In the genomic region with DNA sequence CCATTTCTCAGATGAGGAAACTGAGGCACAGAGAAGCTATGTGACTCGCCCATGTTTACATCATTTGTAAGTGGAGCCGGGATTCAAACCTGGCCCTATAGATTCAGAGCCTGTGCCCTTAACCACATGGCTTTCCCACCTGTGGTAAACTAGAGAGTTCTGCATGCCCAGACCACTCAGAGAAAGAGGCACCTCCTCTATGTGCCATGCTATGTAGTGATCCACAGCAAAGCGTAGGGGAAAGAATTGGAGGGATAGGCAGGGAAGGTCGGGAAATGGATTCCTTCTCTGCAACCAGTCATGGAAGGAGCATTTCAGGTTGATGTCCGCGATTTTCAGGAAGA, we compare ENCODE assay signal across 9 cellular contexts. TPM values are rescaled to one million over a fixed set of nuclear protein-coding genes. Genes with fewer than 3 reads are reported as not detected.
DNase-seq lines count a peak whose midpoint lies in the region; ATAC-seq and TF ChIP-seq lines count a peak whose summit lies in the region.
"Had no signal": no experiment of that assay in that cellular context is flagged by ENCODE, and none has a peak within 500 bp of the region (broad histone marks: within the 10 kb centered on the region; RNA-seq: fewer than 3 reads in every experiment).

No MANE protein-coding gene starts in this region.

- CTCF ChIA-PET in mammary epithelial cell (lab: Charles Lee; ENCODE audit: low non-redundant PET) = no interaction called here

- no TSS peak for BruUV-seq in mammary epithelial cell (replicated peaks; lab: Mats Ljungman, UMichigan)

- no peak for DNase-seq in mammary epithelial cell
- DNase-seq in posterior vena cava (ENCODE audit: low spot score) = no peak
- no peak for DNase-seq in pons (ENCODE audit: low spot score)
- DNase-seq in activated CD8-positive, alpha-beta memory T cell treated with anti-CD3 and anti-CD28 coated beads for 24 hours = no peak

- intact Hi-C loops in mammary epithelial cell (cut with micrococcal nuclease) = loop anchor here (1.0 to 5.0 kb wide), 6 partner anchors 217 to 782 kb away; no protein-coding TSS in a partner anchor
- intact Hi-C loops in posterior vena cava (cut with DNase I) = loop anchor here in 1 of 2 donors (5.0 kb wide), 1 partner anchor 518 kb away; a partner anchor contains a TSS

- 74% methylated on average over 3 of the region's 6 CpGs for WGBS in mammary epithelial cell (ENCODE audit: low coverage, missing lambda C conversion rate)

- H2AFZ ChIP-seq in mammary epithelial cell (ENCODE audit: low read depth, low read length) = peak overlapping the region; percentile 67

- H4K20me1 ChIP-seq in mammary epithelial cell (ENCODE audit: insufficient read depth, low read length) = no peaks in the 10 kb centered on the region

- H3K79me2 ChIP-seq in mammary epithelial cell (ENCODE audit: insufficient read depth, low read length) = no peaks in the 10 kb centered on the region

- H3K27me3 ChIP-seq in mammary epithelial cell (ENCODE audit: insufficient read depth, low read length) (no peaks in the 10 kb centered on the region), skeletal muscle tissue (ENCODE audit: control insufficient read depth in 3 of 3, insufficient read depth in 3 of 3, low read length in 3 of 3) (no peaks in the 10 kb centered on the region)

- TF ChIP-seq CTCF in mammary epithelial cell (conservative IDR thresholded peaks at IDR 0.05 in 1 of 2, IDR thresholded peaks at IDR 0.05 in 1 of 2; ENCODE audit: extremely low read depth in 1 of 2, insufficient read depth in 1 of 2, low read depth in 1 of 2, low read length in 2 of 2) = no peak

- H3K36me3 ChIP-seq in mammary epithelial cell (ENCODE audit: insufficient read depth, low read length) = no peaks in the 10 kb centered on the region
- H3K36me3 ChIP-seq in skeletal muscle tissue (ENCODE audit: control insufficient read depth in 3 of 3, insufficient read depth in 3 of 3, low read length in 3 of 3) = no peaks in the 10 kb centered on the region

- H3K27ac ChIP-seq in mammary epithelial cell (ENCODE audit: insufficient read depth, low read depth, low read length) (no peak overlapping the region), skeletal muscle tissue (ENCODE audit: low read depth, low read length) (no peak overlapping the region)

- ATAC-seq in GM19397 (IDR thresholded peaks at IDR 0.05; ENCODE audit: unreplicated experiment) = peak; percentile 23
- ATAC-seq in HG03097 (IDR thresholded peaks at IDR 0.05; ENCODE audit: low FRiP score, unreplicated experiment) = peak; percentile 23
- no peak for ATAC-seq in GM18520 (IDR thresholded peaks at IDR 0.05; ENCODE audit: unreplicated experiment)

- in situ Hi-C loops in mammary epithelial cell (cut with MboI; ENCODE audit: low sequenced_read_pairs in 2 of 2) = loop anchor here (5.0 to 10.0 kb wide), 2 partner anchors 783 to 785 kb away; no protein-coding TSS in a partner anchor

- H3K4me3 ChIP-seq in mammary epithelial cell (replicated peaks in 1 of 3; ENCODE audit: insufficient read depth in 1 of 3, low read depth in 2 of 3, low read length in 3 of 3) (peak overlapping the region in 1 of 3 experiments; percentile 47), skeletal muscle tissue (ENCODE audit: low read length in 3 of 3) (peak overlapping the region; percentile 70 to 95 (median 90))

- H3K4me1 ChIP-seq in mammary epithelial cell (ENCODE audit: insufficient read depth, low read length) = no peaks in the 10 kb centered on the region
- H3K4me1 ChIP-seq in skeletal muscle tissue (ENCODE audit: control insufficient read depth in 3 of 3, insufficient read depth in 3 of 3, low read length in 3 of 3) = peaks cover 3 to 9% (median 4%) of the 10 kb centered on the region in 3 donors

- H3K9me3 ChIP-seq in mammary epithelial cell (replicated peaks; ENCODE audit: insufficient read depth, low read length) = no peaks in the 10 kb centered on the region
- H3K9me3 ChIP-seq in skeletal muscle tissue (ENCODE audit: control insufficient read depth in 3 of 3, low read length in 3 of 3) = no peaks in the 10 kb centered on the region

- H3K4me2 ChIP-seq in mammary epithelial cell (ENCODE audit: insufficient read depth, low read depth, low read length) = peak overlapping the region; percentile 64

- dilution Hi-C loops in mammary epithelial cell (cut with HindIII; ENCODE audit: low sequenced_read_pairs) = no loop called here

- H3K9ac ChIP-seq in mammary epithelial cell (ENCODE audit: insufficient read depth, low read length) = no peak overlapping the region
- H3K9ac ChIP-seq in skeletal muscle tissue (ENCODE audit: low read depth in 1 of 3, low read length in 3 of 3) = peak overlapping the region; percentile 69 to 92 (median 75)

RNA-seq across cellular contexts. Expression of a gene that starts 15.4 kb away (rescaled TPM):
- total RNA-seq in mammary epithelial cell (not detected), skeletal muscle tissue (not detected), posterior vena cava (not detected)
- polyA plus RNA-seq in mammary epithelial cell = not detected
- not detected for polyA minus RNA-seq in mammary epithelial cell
- total RNA-seq: LHCN-M2 had no signal
